In genomic region chr6:44043036-44043478, GRCh38 we compare ENCODE assay signal across 10 cellular contexts.
DNase-seq lines count a peak whose midpoint lies in the region; ATAC-seq and TF ChIP-seq lines count a peak whose summit lies in the region.
"Had no signal": no experiment of that assay in that cellular context is flagged by ENCODE, and none has a peak within 500 bp of the region (broad histone marks: within the 10 kb centered on the region; RNA-seq: fewer than 3 reads in every experiment).

No MANE protein-coding gene starts in this region.

- H3K9me3 ChIP-seq in NT2/D1 (ENCODE audit: insufficient read depth, low read length), result no peaks in the 10 kb centered on the region
- H3K9me3 ChIP-seq in endodermal cell (ENCODE audit: control insufficient read depth, low read length), result no peaks in the 10 kb centered on the region

- 86% methylated on average over 1 of the region's 1 CpG; no CpG with 5 or more reads in 1 of the 2 experiments for WGBS in endodermal cell (ENCODE audit: insufficient coverage in 1 of 2, insufficient read length in 1 of 2), 2 experiments

- H3K27ac ChIP-seq in endodermal cell (ENCODE audit: low read depth, low read length), result peak overlapping the region; percentile 91

- H3K36me3 ChIP-seq in NT2/D1 (ENCODE audit: insufficient read depth, insufficient read length, low read length) (no peaks in the 10 kb centered on the region), endodermal cell (ENCODE audit: control insufficient read depth, insufficient read depth, low read length) (no peaks in the 10 kb centered on the region)

- H3K27me3 ChIP-seq in NT2/D1 (ENCODE audit: insufficient read depth, insufficient read length), result no peaks in the 10 kb centered on the region
- no peaks in the 10 kb centered on the region for H3K27me3 ChIP-seq in endodermal cell (ENCODE audit: control insufficient read depth, insufficient read depth, low read length, poor library complexity, severe bottlenecking)

- DNase-seq in EH (ENCODE audit: low read depth), result peak; percentile 83
- DNase-seq in NT2/D1 (ENCODE audit: low read depth, low spot score), result no peak
- DNase-seq in endodermal cell, result no peak
- no peak for DNase-seq in neural crest cell (ENCODE audit: low read depth, low spot score)
- DNase-seq in dedifferentiated amniotic fluid mesenchymal stem cell (ENCODE audit: extremely low spot score), result no peak
- DNase-seq in NCI-H510A treated with DMSO at 0.1 percent for 48 hours (lab: John Stamatoyannopoulos, UW), result no peak
- DNase-seq: activated CD4-positive, alpha-beta memory T cell treated with anti-CD3 and anti-CD28 coated beads, Interleukin-2, amount 10 ng/mL, durations not matched to agents 7 days and 5 days; NCI-H526 treated with DMSO at 0.1 percent for 48 hours had no signal

- ATAC-seq in HG03159 (IDR thresholded peaks at IDR 0.05; ENCODE audit: unreplicated experiment) (no peak), HG03571 (IDR thresholded peaks at IDR 0.05; ENCODE audit: unreplicated experiment) (no peak)

- TF ChIP-seq CTCF in endodermal cell (conservative IDR thresholded peaks at IDR 0.05) (no peak), neural crest cell (conservative IDR thresholded peaks at IDR 0.05) (no peak)

- H3K4me3 ChIP-seq in NT2/D1 (ENCODE audit: insufficient read length, low read depth), result no peak overlapping the region
- no peak overlapping the region for H3K4me3 ChIP-seq in endodermal cell (ENCODE audit: low read length)

- H3K9ac ChIP-seq in NT2/D1 (ENCODE audit: insufficient read length, low read depth), result peak overlapping the region; percentile 46
- H3K9ac ChIP-seq in endodermal cell (ENCODE audit: extremely low read depth, low read length, poor library complexity, severe bottlenecking), result no peak overlapping the region

- H3K9me3 Mint-ChIP-seq in endodermal cell, result no peaks in the 10 kb centered on the region
- no peaks in the 10 kb centered on the region for H3K9me3 Mint-ChIP-seq in neural crest cell
- H3K9me3 Mint-ChIP-seq: activated CD4-positive, alpha-beta memory T cell treated with anti-CD3 and anti-CD28 coated beads, Interleukin-2, amount 10 ng/mL, durations not matched to agents 7 days and 5 days had no signal

- H3K36me3 Mint-ChIP-seq in endodermal cell (ENCODE audit: low read depth) (no peaks in the 10 kb centered on the region), neural crest cell (ENCODE audit: low read depth) (no peaks in the 10 kb centered on the region)

- H3K4me1 Mint-ChIP-seq in endodermal cell, result peaks cover 33% of the 10 kb centered on the region
- H3K4me1 Mint-ChIP-seq in neural crest cell, result peaks cover 23% of the 10 kb centered on the region

- peak overlapping the region; percentile 72 for H3K27ac Mint-ChIP-seq in endodermal cell
- peak overlapping the region; percentile 1 for H3K27ac Mint-ChIP-seq in neural crest cell (ENCODE audit: unreplicated experiment)
- H3K27ac Mint-ChIP-seq: activated CD4-positive, alpha-beta memory T cell treated with anti-CD3 and anti-CD28 coated beads, Interleukin-2, amount 10 ng/mL, durations not matched to agents 7 days and 5 days had no signal

- H3K4me1 ChIP-seq in NT2/D1 (ENCODE audit: insufficient read depth, insufficient read length), result peaks cover 19% of the 10 kb centered on the region
- peaks cover 11% of the 10 kb centered on the region for H3K4me1 ChIP-seq in endodermal cell (ENCODE audit: control insufficient read depth, insufficient read depth, low read length)

- H3K27me3 Mint-ChIP-seq in endodermal cell (ENCODE audit: insufficient read depth) (peaks cover 3% of the 10 kb centered on the region), neural crest cell (ENCODE audit: low read depth) (peaks cover 2% of the 10 kb centered on the region)

- H3K4me3 Mint-ChIP-seq in endodermal cell (no peak overlapping the region), neural crest cell (no peak overlapping the region)
- H3K4me3 Mint-ChIP-seq: activated CD4-positive, alpha-beta memory T cell treated with anti-CD3 and anti-CD28 coated beads, Interleukin-2, amount 10 ng/mL, durations not matched to agents 7 days and 5 days had no signal
